ENCODE assay signal across 36 cellular contexts in the genomic region with DNA sequence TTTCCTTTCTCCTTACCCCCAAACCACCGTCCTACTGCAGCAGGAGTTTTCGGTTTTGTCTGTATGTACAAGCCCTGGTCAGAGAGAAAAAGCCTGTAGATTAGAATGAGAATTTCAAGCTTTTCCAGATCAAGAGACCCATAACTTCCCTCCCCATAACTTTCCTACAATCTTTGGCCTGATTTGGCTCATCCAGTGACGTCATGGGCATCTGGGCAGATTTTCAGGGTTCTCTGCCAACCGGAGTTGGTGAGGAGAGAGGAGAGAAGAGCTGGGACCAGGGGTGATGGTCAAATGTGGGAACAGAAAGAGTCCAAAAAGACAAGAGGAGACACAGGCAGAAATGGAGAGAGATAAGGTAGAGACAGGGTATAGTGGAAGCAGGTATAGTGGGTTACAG. TPM values are rescaled to one million over a fixed set of nuclear protein-coding genes. Genes with fewer than 3 reads are reported as not detected.
"Had no signal": no experiment of that assay in that cellular context is flagged by ENCODE, and none has a peak within 500 bp of the region (broad histone marks: within the 10 kb centered on the region; RNA-seq: fewer than 3 reads in every experiment).

No MANE protein-coding gene starts in this region.

- H3K27me3 ChIP-seq: adrenal gland, body of pancreas, hepatocyte had no signal

- DNase-seq: activated CD4-positive, alpha-beta memory T cell treated with anti-CD3 and anti-CD28 coated beads for 36 hours; activated CD4-positive, alpha-beta T cell treated with anti-CD3 and anti-CD28 coated beads for 36 hours; activated CD4-positive, alpha-beta T cell treated with anti-CD3 and anti-CD28 coated beads, Interleukin-2, amount 10 ng/mL, durations not matched to agents 24 days and 14 days; activated CD4-positive, CD25-positive, alpha-beta regulatory T cell; activated CD4-positive, CD25-positive, alpha-beta regulatory T cell treated with anti-CD3 and anti-CD28 coated beads, Interleukin-2, amount 50 U/mL, for 72 hours; activated CD8-positive, alpha-beta memory T cell treated with anti-CD3 and anti-CD28 coated beads, Interleukin-2, amount 10 ng/mL, durations not matched to agents 7 days and 5 days; activated CD8-positive, alpha-beta memory T cell treated with anti-CD3 and anti-CD28 coated beads, Interleukin-2, amount 50 U/mL, for 4 hours; activated CD8-positive, alpha-beta T cell treated with anti-CD3 and anti-CD28 coated beads, Interleukin-2, amount 10 ng/mL, durations not matched to agents 7 days and 5 days; activated effector memory CD4-positive, alpha-beta T cell treated with anti-CD3 and anti-CD28 coated beads, Interleukin-2, amount 50 U/mL, for 16 hours; activated naive CD4-positive, alpha-beta T cell treated with anti-CD3 and anti-CD28 coated beads for 36 hours; activated naive CD8-positive, alpha-beta T cell treated with anti-CD3 and anti-CD28 coated beads for 36 hours; activated naive CD8-positive, alpha-beta T cell treated with anti-CD3 and anti-CD28 coated beads, Interleukin-2, amount 50 U/mL, for 24 hours; activated T-cell treated with anti-CD3 and anti-CD28 coated beads, Interleukin-2, amount 50 U/mL, for 1 hour; activated T-cell treated with anti-CD3 and anti-CD28 coated beads, Interleukin-2, amount 50 U/mL, for 48 hours; adrenal gland; amygdala; aorta; body of pancreas; caudate nucleus; effector CD8-positive, alpha-beta T cell; esophagus squamous epithelium; foreskin melanocyte; heart right ventricle had no signal

- H3K4me3 ChIP-seq: adrenal gland, body of pancreas, esophagus squamous epithelium, gastroesophageal sphincter, heart right ventricle, hepatocyte had no signal

- H3K4me1 ChIP-seq: adrenal gland had no signal

- ATAC-seq: activated CD4-positive, alpha-beta T cell treated with anti-CD3 and anti-CD28 coated beads for 36 hours; activated CD8-positive, alpha-beta memory T cell treated with anti-CD3 and anti-CD28 coated beads, Interleukin-2, amount 10 ng/mL, durations not matched to agents 7 days and 5 days; activated CD8-positive, alpha-beta T cell treated with anti-CD3 and anti-CD28 coated beads, Interleukin-2, amount 10 ng/mL, durations not matched to agents 7 days and 5 days; activated naive CD8-positive, alpha-beta T cell treated with anti-CD3 and anti-CD28 coated beads, Interleukin-2, amount 50 U/mL, for 24 hours; body of pancreas; gastroesophageal sphincter; heart right ventricle had no signal

- H3K9me3 ChIP-seq: adrenal gland, body of pancreas, esophagus squamous epithelium, gastroesophageal sphincter had no signal

- H3K36me3 ChIP-seq: adrenal gland, esophagus squamous epithelium, gastroesophageal sphincter, heart right ventricle had no signal

- H2AFZ ChIP-seq: hepatocyte had no signal

- H3K4me2 ChIP-seq: hepatocyte had no signal

- H3K27ac ChIP-seq: adrenal gland, body of pancreas, epithelial cell of prostate, esophagus squamous epithelium, gastroesophageal sphincter, heart right ventricle, hepatocyte had no signal

- H3K79me2 ChIP-seq: hepatocyte had no signal

RNA-seq across cellular contexts. Expression of a gene that starts 10.5 kb away (rescaled TPM):
- total RNA-seq: activated CD4-positive, alpha-beta memory T cell treated with anti-CD3 and anti-CD28 coated beads for 36 hours; activated CD4-positive, alpha-beta T cell treated with anti-CD3 and anti-CD28 coated beads for 36 hours; activated CD4-positive, alpha-beta T cell treated with anti-CD3 and anti-CD28 coated beads, Interleukin-2, amount 10 ng/mL, durations not matched to agents 24 days and 14 days; activated CD8-positive, alpha-beta memory T cell treated with anti-CD3 and anti-CD28 coated beads for 36 hours; activated CD8-positive, alpha-beta memory T cell treated with anti-CD3 and anti-CD28 coated beads, Interleukin-2, amount 10 ng/mL, durations not matched to agents 7 days and 5 days; activated CD8-positive, alpha-beta T cell treated with anti-CD3 and anti-CD28 coated beads, Interleukin-2, amount 10 ng/mL, durations not matched to agents 7 days and 5 days; activated naive CD4-positive, alpha-beta T cell treated with anti-CD3 and anti-CD28 coated beads for 36 hours; activated naive CD8-positive, alpha-beta T cell treated with anti-CD3 and anti-CD28 coated beads for 36 hours; activated T-helper 1 cell treated with anti-CD3 and anti-CD28 coated beads, Interleukin-12 subunit alpha, Interleukin-12 subunit beta, Interleukin-2, Interleukin-4 antibody, amounts not matched to agents 30 ng/mL and 10 ng/mL and 1 ng/mL, durations not matched to agents 14 hours and 24 hours and 36 hours; activated T-helper 2 cell treated with anti-CD3 and anti-CD28 coated beads, Interferon-gamma antibody, Interleukin-2, Interleukin-4, amounts not matched to agents 10 μg/mL and 5 μg/mL and 100 μg/mL, durations not matched to agents 14 hours and 24 hours and 36 hours; adrenal gland; aorta; body of pancreas; chondrocyte; dermis microvascular lymphatic vessel endothelial cell; endothelial cell of umbilical vein; esophagus squamous epithelium; fibroblast of lung; fibroblast of villous mesenchyme; gastroesophageal sphincter; glomerular endothelial cell; heart right ventricle; hepatocyte had no signal
- polyA plus RNA-seq: adrenal gland, aorta, endothelial cell of umbilical vein, esophagus, fibroblast of lung, heart right ventricle, hepatocyte had no signal

RNA-seq across cellular contexts. Expression of a gene that starts 50.8 kb away (rescaled TPM):
- total RNA-seq: activated CD4-positive, alpha-beta memory T cell treated with anti-CD3 and anti-CD28 coated beads for 36 hours; activated CD4-positive, alpha-beta T cell treated with anti-CD3 and anti-CD28 coated beads for 36 hours; activated CD4-positive, alpha-beta T cell treated with anti-CD3 and anti-CD28 coated beads, Interleukin-2, amount 10 ng/mL, durations not matched to agents 24 days and 14 days; activated CD8-positive, alpha-beta memory T cell treated with anti-CD3 and anti-CD28 coated beads for 36 hours; activated CD8-positive, alpha-beta memory T cell treated with anti-CD3 and anti-CD28 coated beads, Interleukin-2, amount 10 ng/mL, durations not matched to agents 7 days and 5 days; activated CD8-positive, alpha-beta T cell treated with anti-CD3 and anti-CD28 coated beads, Interleukin-2, amount 10 ng/mL, durations not matched to agents 7 days and 5 days; activated naive CD4-positive, alpha-beta T cell treated with anti-CD3 and anti-CD28 coated beads for 36 hours; activated naive CD8-positive, alpha-beta T cell treated with anti-CD3 and anti-CD28 coated beads for 36 hours; activated T-helper 1 cell treated with anti-CD3 and anti-CD28 coated beads, Interleukin-12 subunit alpha, Interleukin-12 subunit beta, Interleukin-2, Interleukin-4 antibody, amounts not matched to agents 30 ng/mL and 10 ng/mL and 1 ng/mL, durations not matched to agents 14 hours and 24 hours and 36 hours; activated T-helper 2 cell treated with anti-CD3 and anti-CD28 coated beads, Interferon-gamma antibody, Interleukin-2, Interleukin-4, amounts not matched to agents 10 μg/mL and 5 μg/mL and 100 μg/mL, durations not matched to agents 14 hours and 24 hours and 36 hours; fibroblast of lung; fibroblast of villous mesenchyme had no signal
- polyA plus RNA-seq: endothelial cell of umbilical vein, fibroblast of lung had no signal
